Comparison of ENCODE assay signal across 8 cellular contexts in the genomic region with DNA sequence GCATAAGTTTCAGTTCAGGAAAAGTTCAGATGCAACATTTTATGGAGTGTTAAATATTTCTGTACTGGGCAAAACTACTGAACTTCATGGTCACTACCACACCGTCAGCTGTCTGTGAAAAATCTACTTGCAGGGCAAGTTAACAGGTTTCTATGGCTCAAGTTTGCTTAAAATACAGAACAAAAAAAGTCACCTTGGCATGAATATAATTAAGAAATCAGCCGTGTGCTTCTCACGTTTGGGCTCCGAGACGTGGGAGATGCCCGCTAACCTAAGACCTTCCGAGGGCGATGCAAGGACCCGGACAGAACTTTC. TPM values are rescaled to one million over a fixed set of nuclear protein-coding genes. Genes with fewer than 3 reads are reported as not detected.
A peak's percentile ranks its signal among the peaks of the same experiment; 100 is the strongest.
DNase-seq lines count a peak whose midpoint lies in the region; ATAC-seq and TF ChIP-seq lines count a peak whose summit lies in the region.

No MANE protein-coding gene starts in this region.

- no peak overlapping the region for H4K5ac ChIP-seq in IMR-90 (ENCODE audit: low read depth, low read length)

- no peak for TF ChIP-seq RAD21 in IMR-90 (IDR thresholded peaks at IDR 0.05; ENCODE audit: low read length)

- no peaks in the 10 kb centered on the region for H3K27me3 Mint-ChIP-seq in chondrocyte (ENCODE audit: low read depth)
- peaks cover 0 to 2% (median 0%) of the 10 kb centered on the region in 5 donors for H3K27me3 Mint-ChIP-seq in naive thymus-derived CD4-positive, alpha-beta T cell

- H3K56ac ChIP-seq in IMR-90 (ENCODE audit: extremely low read depth, insufficient read depth, low read length) = 0 out of 2 replicates have a peak overlapping the region, but pooled peaks have one; percentile 47

- intact Hi-C loops in IMR-90 (cut with micrococcal nuclease) = loop anchor here (5.0 to 10.0 kb wide), 2 partner anchors 37 to 751 kb away; no protein-coding TSS in a partner anchor
- intact Hi-C loops in naive thymus-derived CD4-positive, alpha-beta T cell (cut with micrococcal nuclease) = loop anchor here (1.0 to 10.0 kb wide), 15 partner anchors 8 to 1797 kb away; a partner anchor contains a TSS

- H3K23ac ChIP-seq in IMR-90 (ENCODE audit: low read depth, low read length) = peak overlapping the region; percentile 49; the same call in 1 of the 2 replicates

- in situ Hi-C loops in IMR-90 (cut with MboI; ENCODE audit: low sequenced_read_pairs) = no loop called here

- H4K20me1 ChIP-seq in IMR-90 (ENCODE audit: insufficient read depth, low read length) = peaks cover 3% of the 10 kb centered on the region; the same call in 1 of the 2 replicates

- H2BK120ac ChIP-seq in IMR-90 (ENCODE audit: low read depth, low read length) = no peak overlapping the region

- WGBS in IMR-90 (ENCODE audit: extremely low coverage in 2 of 2, insufficient read length in 1 of 2), 2 experiments = 0% methylated on average over 8 of the region's 9 CpGs; no CpG with 5 or more reads in 1 of the 2 experiments

- no peak for ATAC-seq in IMR-90 (ENCODE audit: low read depth)
- no peak for ATAC-seq in naive thymus-derived CD4-positive, alpha-beta T cell
- ATAC-seq in HG02588 (IDR thresholded peaks at IDR 0.05; ENCODE audit: unreplicated experiment) = no peak
- ATAC-seq in GM21390 (IDR thresholded peaks at IDR 0.05; ENCODE audit: unreplicated experiment) = no peak

- H3K4me3 ChIP-seq in GM12864 (ENCODE audit: low read depth, low read length) = peak overlapping the region; percentile 86
- H3K4me3 ChIP-seq in IMR-90 (ENCODE audit: insufficient read depth, low read depth, low read length) = peak overlapping the region; percentile 96
- H3K4me3 ChIP-seq in naive thymus-derived CD4-positive, alpha-beta T cell (ENCODE audit: low read length) = peak overlapping the region; percentile 74

- H3K4ac ChIP-seq in IMR-90 (ENCODE audit: low read depth, low read length) = no peak overlapping the region

- H2BK15ac ChIP-seq in IMR-90 (ENCODE audit: low read depth, low read length) = no peak overlapping the region

- H3K27ac ChIP-seq in IMR-90 (ENCODE audit: insufficient read depth, low read length) = peak overlapping the region; percentile 69
- H3K27ac ChIP-seq in naive thymus-derived CD4-positive, alpha-beta T cell (ENCODE audit: low read depth, low read length) = peak overlapping the region; percentile 84

- BruUV-seq in IMR-90 (replicated peaks; lab: Mats Ljungman, UMichigan) = no TSS peak

- H3K79me1 ChIP-seq in IMR-90 (ENCODE audit: low read depth in 1 of 2, low read length in 2 of 2) = peaks cover 7 to 23% of the 10 kb centered on the region in 2 experiments

- no peak overlapping the region for H4K91ac ChIP-seq in IMR-90 (ENCODE audit: insufficient read depth, low read depth, low read length)

- peak overlapping the region; percentile 73 for H3K27ac Mint-ChIP-seq in chondrocyte (ENCODE audit: unreplicated experiment)
- H3K27ac Mint-ChIP-seq in naive thymus-derived CD4-positive, alpha-beta T cell = peak overlapping the region; percentile 87 to 96 (median 94)

- H4K8ac ChIP-seq in IMR-90 (ENCODE audit: low read depth in 2 of 2, low read length in 2 of 2) = peak overlapping the region in 1 of 2 experiments; percentile 58; a peak in 1 of 4 replicates

- no peaks in the 10 kb centered on the region for H3K36me3 Mint-ChIP-seq in chondrocyte (ENCODE audit: low read depth)
- H3K36me3 Mint-ChIP-seq in naive thymus-derived CD4-positive, alpha-beta T cell = peaks cover 0 to 19% (median 0%) of the 10 kb centered on the region in 5 donors

- no peaks in the 10 kb centered on the region for H3K27me3 ChIP-seq in IMR-90 (ENCODE audit: control insufficient read depth, insufficient read depth, low read length)
- H3K27me3 ChIP-seq in naive thymus-derived CD4-positive, alpha-beta T cell (ENCODE audit: control insufficient read depth in 2 of 2, insufficient read depth in 2 of 2, low read length in 2 of 2) = no peaks in the 10 kb centered on the region

- H3K18ac ChIP-seq in IMR-90 (ENCODE audit: low read depth, low read length) = no peak overlapping the region; the same call in 1 of the 2 replicates

- H3K9me3 ChIP-seq in IMR-90 (ENCODE audit: control insufficient read depth, insufficient read depth, low read length) = no peaks in the 10 kb centered on the region
- H3K9me3 ChIP-seq in naive thymus-derived CD4-positive, alpha-beta T cell (ENCODE audit: control insufficient read depth in 2 of 3, low read length in 3 of 3) = no peaks in the 10 kb centered on the region

- no peaks in the 10 kb centered on the region for H3K9me1 ChIP-seq in IMR-90 (ENCODE audit: insufficient read depth, low read length)

- no peak for DNase-seq in GM12864 (ENCODE audit: low read depth)
- DNase-seq in IMR-90 = no peak
- DNase-seq in chondrocyte (ENCODE audit: low spot score) = no peak
- DNase-seq in naive thymus-derived CD4-positive, alpha-beta T cell = no peak
- DNase-seq in GM10248 (ENCODE audit: extremely low spot score) = no peak
- no peak for DNase-seq in NCI-H226

- H2AFZ ChIP-seq in IMR-90 (replicated peaks; ENCODE audit: low read length, poor library complexity) = peak overlapping the region; percentile 93

- no peak overlapping the region for H3K14ac ChIP-seq in IMR-90 (replicated peaks; ENCODE audit: low read depth, low read length)

- dilution Hi-C loops in IMR-90 (cut with HindIII; ENCODE audit: low sequenced_read_pairs, unreplicated experiment) = no loop called here

- peak overlapping the region; percentile 88 for H3K4me2 ChIP-seq in IMR-90 (ENCODE audit: low read depth, low read length)

- peak overlapping the region; percentile 93 for H3K9ac ChIP-seq in IMR-90 (ENCODE audit: low read depth, low read length)

- H3K4me1 ChIP-seq in IMR-90 (ENCODE audit: control insufficient read depth, insufficient read depth, low read length) = no peaks in the 10 kb centered on the region; the same call in 1 of the 2 replicates
- peaks cover 30 to 35% of the 10 kb centered on the region in 2 donors for H3K4me1 ChIP-seq in naive thymus-derived CD4-positive, alpha-beta T cell (ENCODE audit: control insufficient read depth in 2 of 2, insufficient read depth in 2 of 2, low read length in 2 of 2)

- CTCF ChIA-PET in IMR-90 (lab: Yijun Ruan, JAX) (interaction anchor here (0.5 kb wide), 1 partner anchor 545 kb away, joined by 3 read pairs; no protein-coding TSS in a partner anchor), GM10248 (lab: Yijun Ruan, JAX) (no interaction called here)
- CTCF ChIA-PET in naive thymus-derived CD4-positive, alpha-beta T cell (lab: Charles Lee) = interaction anchor here (1.1 kb wide), 1 partner anchor 12 kb away, joined by 4 read pairs; no protein-coding TSS in a partner anchor

- no peak overlapping the region for H2AK5ac ChIP-seq in IMR-90 (ENCODE audit: low read depth, low read length)

- peaks cover 38% of the 10 kb centered on the region for H3K4me1 Mint-ChIP-seq in chondrocyte (ENCODE audit: low read depth)
- H3K4me1 Mint-ChIP-seq in naive thymus-derived CD4-positive, alpha-beta T cell = peaks cover 40 to 67% (median 56%) of the 10 kb centered on the region in 7 donors

- no peak for TF ChIP-seq POLR2A in IMR-90 (IDR thresholded peaks at IDR 0.05; ENCODE audit: low read depth, low read length)

- peak overlapping the region; percentile 76 for H3K4me3 Mint-ChIP-seq in chondrocyte (ENCODE audit: unreplicated experiment)
- peak overlapping the region; percentile 84 to 93 (median 90) for H3K4me3 Mint-ChIP-seq in naive thymus-derived CD4-positive, alpha-beta T cell

- no peak overlapping the region for H2BK20ac ChIP-seq in IMR-90 (ENCODE audit: low read depth, low read length)

- H2AK9ac ChIP-seq in IMR-90 (replicated peaks; ENCODE audit: low read depth, low read length, poor library complexity) = no peak overlapping the region

- H3K36me3 ChIP-seq in IMR-90 (ENCODE audit: control insufficient read depth, insufficient read depth, low read length) = no peaks in the 10 kb centered on the region
- H3K36me3 ChIP-seq in naive thymus-derived CD4-positive, alpha-beta T cell (ENCODE audit: control insufficient read depth in 2 of 3, insufficient read depth in 3 of 3, low read length in 3 of 3) = no peaks in the 10 kb centered on the region

- POLR2A ChIA-PET in IMR-90 (lab: Charles Lee; ENCODE audit: unreplicated experiment) = no interaction called here
- POLR2A ChIA-PET in naive thymus-derived CD4-positive, alpha-beta T cell (lab: Charles Lee) = interaction anchor here (1.2 to 1.7 kb wide), 3 partner anchors 8 to 43 kb away, joined by 3 to 4 read pairs (median 3); no protein-coding TSS in a partner anchor
- POLR2A ChIA-PET in GM10248 (lab: Yijun Ruan, JAX) = interaction anchor here (0.6 kb wide), 1 partner anchor 584 kb away, joined by 3 read pairs; no protein-coding TSS in a partner anchor

- no peaks in the 10 kb centered on the region for H3K9me3 Mint-ChIP-seq in chondrocyte (ENCODE audit: low read depth)
- H3K9me3 Mint-ChIP-seq in naive thymus-derived CD4-positive, alpha-beta T cell = no peaks in the 10 kb centered on the region

- TF ChIP-seq CTCF in GM12864 (IDR thresholded peaks at IDR 0.05; ENCODE audit: low read depth, low read length, missing control alignments) (no peak), IMR-90 (conservative IDR thresholded peaks at IDR 0.05; ENCODE audit: low read depth, low read length) (no peak), chondrocyte (IDR thresholded peaks at IDR 0.05) (no peak), GM10248 (IDR thresholded peaks at IDR 0.05; ENCODE audit: control extremely low read depth, extremely low read depth, low read depth, missing control alignments) (no peak)

- peak overlapping the region; percentile 75 for H2BK5ac ChIP-seq in IMR-90 (ENCODE audit: low read depth, low read length, poor library complexity, severe bottlenecking)

TF ChIP-seq in IMR-90, 13 proteins besides CTCF, POLR2A, EP300 and RAD21:
- 0 out of 2 replicates have a peak, but pooled peaks have one; percentile 2 for TF ChIP-seq MXI1 (IDR thresholded peaks at IDR 0.05; ENCODE audit: borderline replicate concordance, low read depth, low read length)
- no peak for TF ChIP-seq SMC3 (IDR thresholded peaks at IDR 0.05; ENCODE audit: low read depth, low read length)

RNA-seq across cellular contexts. Expression of a gene that starts 0.6 kb away (rescaled TPM):
- total RNA-seq in IMR-90 (2012; rRNA removed) (12.2 and 12.8 TPM in 2 replicates), chondrocyte (17.8 to 26.0 TPM (median 23.0 TPM) in 3 replicates)
- 4.4 and 5.6 TPM in 2 replicates for polyA plus RNA-seq in IMR-90 (2012; rRNA removed)
- polyA plus RNA-seq in IMR-90 (2012; cell fraction: cytosol; rRNA removed) = 1.2 and 2.0 TPM in 2 replicates
- 2.4 and 17.7 TPM in 2 replicates for polyA plus RNA-seq in IMR-90 (2012; cell fraction: nucleus; rRNA removed; ENCODE audit: low replicate concordance)
- 10 to 100 TPM; 43.0 to 82.5 (median 70.6) TPM for total RNA-seq in naive thymus-derived CD4-positive, alpha-beta T cell
- 10 to 100 TPM; 28.8 to 30.3 TPM for polyA plus RNA-seq in naive thymus-derived CD4-positive, alpha-beta T cell
